ENCODE assay signal across 8 cellular contexts in the genomic region with DNA sequence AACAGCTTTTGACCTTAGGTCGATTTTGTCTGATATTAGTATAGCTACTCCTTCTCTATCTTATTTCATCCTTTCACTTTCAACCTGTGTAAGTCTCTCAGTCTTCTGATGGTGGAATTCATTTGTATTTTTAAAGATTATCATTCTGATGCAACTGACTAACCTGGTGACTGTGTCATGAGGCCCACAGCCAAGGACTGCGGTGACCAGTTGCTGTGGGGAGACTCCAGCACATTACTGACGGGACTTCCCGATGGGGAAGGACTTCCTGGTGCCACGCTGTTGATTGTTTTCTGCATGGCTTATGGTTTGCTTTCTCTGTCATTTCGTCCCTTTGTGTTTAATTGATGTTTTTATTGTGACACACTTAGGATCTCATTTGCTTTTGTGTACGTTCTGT. TPM values are rescaled to one million over a fixed set of nuclear protein-coding genes. Genes with fewer than 3 reads are reported as not detected.
DNase-seq lines count a peak whose midpoint lies in the region; TF ChIP-seq lines count a peak whose summit lies in the region.

No MANE protein-coding gene starts in this region.

- peak; percentile 78 for DNase-seq in Daoy (ENCODE audit: low read depth)
- DNase-seq in GM20000 (ENCODE audit: low spot score): peak; percentile 75
- DNase-seq in fibroblast of gingiva (ENCODE audit: low read depth): peak; percentile 11
- no peak for DNase-seq in NCI-H69 (lab: John Stamatoyannopoulos, UW)
- DNase-seq in retina: no peak
- DNase-seq in brain microvascular endothelial cell: no peak
- no peak for DNase-seq in HCEC 1CT

- no peaks in the 10 kb centered on the region for H3K9me3 ChIP-seq in OCI-LY3 (ENCODE audit: insufficient read depth, low read length)

- H4K20me1 ChIP-seq in OCI-LY3 (ENCODE audit: insufficient read depth, low read length): no peaks in the 10 kb centered on the region

- TF ChIP-seq CTCF in GM20000 (IDR thresholded peaks at IDR 0.05; ENCODE audit: extremely low read depth, missing control alignments) (no peak), OCI-LY3 (IDR thresholded peaks at IDR 0.05; ENCODE audit: low read depth, low read length) (no peak), brain microvascular endothelial cell (IDR thresholded peaks at IDR 0.05; ENCODE audit: low read depth, low read length, missing control alignments) (no peak)

- H3K4me3 ChIP-seq in OCI-LY3 (ENCODE audit: low read length) (peak overlapping the region; percentile 51), brain microvascular endothelial cell (ENCODE audit: low read depth, low read length) (no peak overlapping the region)

- in situ Hi-C loops in brain microvascular endothelial cell (cut with HindIII; ENCODE audit: low pct_ligation_motif_present, low sequenced_read_pairs): no loop called here

- peaks cover 13% of the 10 kb centered on the region for H3K4me1 ChIP-seq in OCI-LY3 (ENCODE audit: low read length)

- H3K9ac ChIP-seq in OCI-LY3 (ENCODE audit: low read length): peak overlapping the region; percentile 19; the same call in 1 of the 2 replicates

- H3K79me2 ChIP-seq in OCI-LY3 (ENCODE audit: low read length): no peaks in the 10 kb centered on the region

- H3K27me3 ChIP-seq in OCI-LY3 (ENCODE audit: low read depth, low read length) (peaks cover 22% of the 10 kb centered on the region), brain microvascular endothelial cell (replicated peaks) (no peaks in the 10 kb centered on the region)

- H2AFZ ChIP-seq in OCI-LY3 (ENCODE audit: low read depth, low read length): peak overlapping the region; percentile 74

- no peak overlapping the region for H3K27ac ChIP-seq in OCI-LY3 (ENCODE audit: low read length)
- H3K27ac ChIP-seq in brain microvascular endothelial cell: no peak overlapping the region

- H3K36me3 ChIP-seq in OCI-LY3 (replicated peaks; ENCODE audit: low read depth, low read length) (no peaks in the 10 kb centered on the region), brain microvascular endothelial cell (replicated peaks) (no peaks in the 10 kb centered on the region)

- peak overlapping the region; percentile 69 for H3K4me2 ChIP-seq in OCI-LY3 (ENCODE audit: low read length)

RNA-seq across cellular contexts. Expression of a gene that starts 34.2 kb away (rescaled TPM):
- 30.2 and 30.8 TPM in 2 replicates for total RNA-seq in Daoy (2014; rRNA removed; shearing (Covaris generic))

Comparison
In these comparisons a context has a peak if more than half of its experiments do, and no peak if none do; other contexts are left out.
1. DNase-seq: peak in Daoy (single experiment), GM20000 (single experiment) and fibroblast of gingiva (single experiment); none in NCI-H69 (single experiment), retina (single experiment), brain microvascular endothelial cell (single experiment) and HCEC 1CT (single experiment).